Comparison of ENCODE assay signal across 18 cellular contexts in the genomic region with DNA sequence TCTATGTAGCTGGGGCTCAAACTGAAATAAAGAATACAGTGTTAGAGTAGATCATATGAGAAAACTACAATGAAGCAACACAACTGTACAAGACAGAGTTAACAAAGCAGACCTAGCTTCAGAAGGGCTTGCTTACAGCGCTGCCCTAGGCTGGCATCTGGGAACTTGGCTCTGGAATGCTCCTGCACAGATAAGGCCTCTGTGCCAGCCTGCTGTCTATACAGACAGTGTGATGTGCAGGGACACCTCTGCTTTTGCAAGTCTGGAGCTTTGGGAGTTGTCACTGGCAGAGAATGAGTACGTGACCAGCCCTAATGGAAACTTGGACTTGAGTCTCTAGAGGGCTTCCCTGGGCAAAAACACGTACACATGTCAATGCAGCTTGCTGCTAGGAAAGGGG. TPM values are rescaled to one million over a fixed set of nuclear protein-coding genes. Genes with fewer than 3 reads are reported as not detected.
DNase-seq lines count a peak whose midpoint lies in the region; ATAC-seq and TF ChIP-seq lines count a peak whose summit lies in the region.
"Had no signal": no experiment of that assay in that cellular context is flagged by ENCODE, and none has a peak within 500 bp of the region (broad histone marks: within the 10 kb centered on the region; RNA-seq: fewer than 3 reads in every experiment).

No MANE protein-coding gene starts in this region.

- H3K36me3 Mint-ChIP-seq in brain, result peaks cover 82% of the 10 kb centered on the region

- H3K27me3 ChIP-seq in cardiac muscle cell (no peaks in the 10 kb centered on the region), skeletal muscle tissue (ENCODE audit: control insufficient read depth in 3 of 3, insufficient read depth in 3 of 3, low read length in 3 of 3) (no peaks in the 10 kb centered on the region)
- H3K27me3 ChIP-seq: BE2C had no signal

- peaks cover 0 to 5% (median 0%) of the 10 kb centered on the region in 5 experiments for H3K9me3 Mint-ChIP-seq in brain
- H3K9me3 Mint-ChIP-seq: CD14-positive monocyte; CD8-positive, alpha-beta T cell had no signal

- H3K36me3 ChIP-seq in cardiac muscle cell, result peaks cover 42% of the 10 kb centered on the region
- peaks cover 27 to 63% (median 63%) of the 10 kb centered on the region in 3 donors for H3K36me3 ChIP-seq in skeletal muscle tissue (ENCODE audit: control insufficient read depth in 3 of 3, insufficient read depth in 3 of 3, low read length in 3 of 3)

- TF ChIP-seq CTCF in brain (conservative IDR thresholded peaks at IDR 0.05) (no peak), cardiac muscle cell (IDR thresholded peaks at IDR 0.05; ENCODE audit: low read depth, low read length) (no peak)

- ATAC-seq in left ventricle myocardium superior (peak; percentile 95), GM18502 (IDR thresholded peaks at IDR 0.05; ENCODE audit: poor library complexity, unreplicated experiment) (no peak)
- ATAC-seq: A549; CD8-positive, alpha-beta T cell; HCT116; HepG2 had no signal

- no peaks in the 10 kb centered on the region for H3K4me1 Mint-ChIP-seq in brain

- H3K27ac Mint-ChIP-seq in brain, result peak overlapping the region in 3 of 5 experiments; percentile 11 to 72 (median 40)
- H3K27ac Mint-ChIP-seq: CD8-positive, alpha-beta T cell had no signal

- H3K4me1 ChIP-seq in cardiac muscle cell (ENCODE audit: low read depth) (no peaks in the 10 kb centered on the region), skeletal muscle tissue (ENCODE audit: control insufficient read depth in 3 of 3, insufficient read depth in 3 of 3, low read length in 3 of 3) (peaks cover 0 to 12% (median 12%) of the 10 kb centered on the region in 3 donors)
- H3K4me1 ChIP-seq: A549, BE2C, Caco-2 had no signal

- intact Hi-C loops in left ventricle myocardium superior (cut with micrococcal nuclease), result no loop called here

- no peak overlapping the region for H3K4me3 Mint-ChIP-seq in brain
- H3K4me3 Mint-ChIP-seq: CD14-positive monocyte; CD8-positive, alpha-beta T cell had no signal

- H3K27ac ChIP-seq in cardiac muscle cell, result peak overlapping the region; percentile 35
- H3K27ac ChIP-seq in skeletal muscle tissue (ENCODE audit: low read depth, low read length), result peak overlapping the region; percentile 27
- H3K27ac ChIP-seq: A549, GM23248 had no signal

- no peaks in the 10 kb centered on the region for H3K27me3 Mint-ChIP-seq in brain

- H3K4me3 ChIP-seq in cardiac muscle cell (no peak overlapping the region), skeletal muscle tissue (ENCODE audit: low read length in 3 of 3) (no peak overlapping the region)
- H3K4me3 ChIP-seq: A549, GM23248 had no signal

- DNase-seq in cardiac muscle cell (ENCODE audit: low read depth in 1 of 2, low spot score in 1 of 2) (no peak), left ventricle myocardium superior (peak; percentile 65), dermis blood vessel endothelial cell (no peak), GDM1 (lab: John Stamatoyannopoulos, UW) (no peak)
- no peak for DNase-seq in activated T-cell treated with anti-CD3 and anti-CD28 coated beads, Interleukin-2, amount 50 U/mL, for 1 hour
- DNase-seq: BE2C; Caco-2; CD8-positive, alpha-beta T cell; DMS53; GM23248 had no signal

- peak overlapping the region in 1 of 3 donors; percentile 20 for H3K9ac ChIP-seq in skeletal muscle tissue (ENCODE audit: low read depth in 1 of 3, low read length in 3 of 3)
- H3K9ac ChIP-seq: GM23248 had no signal

- no peaks in the 10 kb centered on the region for H3K9me3 ChIP-seq in cardiac muscle cell (ENCODE audit: low read depth)
- no peaks in the 10 kb centered on the region for H3K9me3 ChIP-seq in skeletal muscle tissue (ENCODE audit: control insufficient read depth in 3 of 3, low read length in 3 of 3)
- H3K9me3 ChIP-seq: A549, BE2C, Caco-2 had no signal

RNA-seq across cellular contexts. Expression of a gene that starts 32.1 kb away (rescaled TPM):
- polyA plus RNA-seq in brain (ENCODE audit: insufficient read depth, low read depth, low replicate concordance) (4.1 TPM), cardiac muscle cell (not detected in 2 replicates)
- total RNA-seq in cardiac muscle cell (not detected in 2 replicates), left ventricle myocardium superior (2.0 TPM), skeletal muscle tissue (not detected), dermis blood vessel endothelial cell (not detected in 2 replicates)
- total RNA-seq: CD8-positive, alpha-beta T cell; GM23248 had no signal
- polyA plus RNA-seq: A549, AG04450, CD14-positive monocyte, GM23248 had no signal

RNA-seq across cellular contexts. Expression of a gene that starts 42.0 kb away (rescaled TPM):
- 71.6 TPM for polyA plus RNA-seq in brain (ENCODE audit: insufficient read depth, low read depth, low replicate concordance)
- total RNA-seq in cardiac muscle cell, result 69.7 and 70.1 TPM in 2 replicates
- 61.0 and 64.5 TPM in 2 replicates for polyA plus RNA-seq in cardiac muscle cell
- total RNA-seq in left ventricle myocardium superior, result 80.8 TPM
- 76.7 TPM for total RNA-seq in skeletal muscle tissue
- total RNA-seq in dermis blood vessel endothelial cell, result 120 and 138 TPM in 2 replicates
